ENCODE assay signal across 9 cellular contexts in genomic region chr1:109912214-109912861, GRCh38. TPM values are rescaled to one million over a fixed set of nuclear protein-coding genes. Genes with fewer than 3 reads are reported as not detected.
DNase-seq lines count a peak whose midpoint lies in the region; ATAC-seq, FAIRE-seq and TF ChIP-seq lines count a peak whose summit lies in the region.
"Had no signal": no experiment of that assay in that cellular context is flagged by ENCODE, and none has a peak within 500 bp of the region (broad histone marks: within the 10 kb centered on the region; RNA-seq: fewer than 3 reads in every experiment).

No MANE protein-coding gene starts in this region.

- peaks cover 44% of the 10 kb centered on the region for H3K4me1 ChIP-seq in DND-41 (ENCODE audit: insufficient read depth, low read length)

- H3K4me2 ChIP-seq in DND-41 (ENCODE audit: insufficient read depth, low read length): peak overlapping the region; percentile 72

- H3K4me1 Mint-ChIP-seq in activated B cell treated with CpG ODN at 0.5 μM for 24 hours: peaks cover 21% of the 10 kb centered on the region

- H3K27ac Mint-ChIP-seq in activated B cell treated with CpG ODN at 0.5 μM for 24 hours: no peak overlapping the region

- H3K79me2 ChIP-seq in DND-41 (ENCODE audit: insufficient read depth, low read length): peaks cover 40% of the 10 kb centered on the region

- H4K20me1 ChIP-seq in DND-41 (ENCODE audit: insufficient read depth, low read length): no peaks in the 10 kb centered on the region

- intact Hi-C loops in activated B cell treated with CpG ODN at 0.5 μM for 24 hours (cut with micrococcal nuclease): loop anchor here (5.0 kb wide), 2 partner anchors 35 to 365 kb away; partner anchors contain the start of gene GNAI3

- ATAC-seq in DND-41 (ENCODE audit: insufficient read depth, low read depth) (no peak), activated B cell treated with CpG ODN at 0.5 μM for 24 hours (ENCODE audit: low read depth) (no peak)

- no peak overlapping the region for H2AFZ ChIP-seq in DND-41 (ENCODE audit: low read depth, low read length)

- peaks cover 2% of the 10 kb centered on the region for H3K27me3 ChIP-seq in DND-41 (ENCODE audit: insufficient read depth, low read length, poor library complexity)

- H3K36me3 ChIP-seq in DND-41 (ENCODE audit: insufficient read depth, low read length): peaks cover 6% of the 10 kb centered on the region; the same call in 1 of the 2 replicates

- H3K36me3 Mint-ChIP-seq in activated B cell treated with CpG ODN at 0.5 μM for 24 hours (ENCODE audit: low read depth): no peaks in the 10 kb centered on the region

- FAIRE-seq in HTR-8/SVneo (lab: Jason Lieb, UNC): no peak

- H3K27ac ChIP-seq in DND-41 (ENCODE audit: low read length): peak overlapping the region; percentile 70

- no peaks in the 10 kb centered on the region for H3K9me3 Mint-ChIP-seq in activated B cell treated with CpG ODN at 0.5 μM for 24 hours

- peak overlapping the region; percentile 64 for H3K9ac ChIP-seq in DND-41 (ENCODE audit: low read depth, low read length)

- TF ChIP-seq CTCF in DND-41 (IDR thresholded peaks at IDR 0.05; ENCODE audit: borderline replicate concordance, extremely low read depth, low read length, poor library complexity, severe bottlenecking) (no peak), activated B cell treated with CpG ODN at 0.5 μM for 24 hours (IDR thresholded peaks at IDR 0.05) (no peak), foreskin fibroblast (IDR thresholded peaks at IDR 0.05; ENCODE audit: low read depth, low read length) (no peak), retinal pigment epithelial cell (conservative IDR thresholded peaks at IDR 0.05; ENCODE audit: low read depth, low read length) (no peak)

- H3K4me3 ChIP-seq in DND-41 (ENCODE audit: low read depth in 1 of 2, low read length in 2 of 2) (peak overlapping the region in 1 of 2 experiments; percentile 66; a peak in 2 of 4 replicates), foreskin fibroblast (ENCODE audit: low read depth in 1 of 2, low read length in 2 of 2) (peak overlapping the region; percentile 96 to 97), retinal pigment epithelial cell (ENCODE audit: low read length) (peak overlapping the region; percentile 80)

- peak overlapping the region; percentile 67 for H3K4me3 Mint-ChIP-seq in activated B cell treated with CpG ODN at 0.5 μM for 24 hours

- peaks cover 41% of the 10 kb centered on the region for H3K27me3 Mint-ChIP-seq in activated B cell treated with CpG ODN at 0.5 μM for 24 hours

- CTCF ChIA-PET in activated B cell treated with CpG ODN at 0.5 μM for 24 hours (lab: Charles Lee): no interaction called here

- DNase-seq in DND-41 (no peak), activated B cell treated with CpG ODN at 0.5 μM for 24 hours (no peak), foreskin fibroblast (peak in 1 of 2 donors; percentile 60), retinal pigment epithelial cell (ENCODE audit: low read depth) (no peak), DMS79 treated with DMSO at 0.1 percent for 48 hours (lab: John Stamatoyannopoulos, UW) (no peak), NCI-H2227 treated with DMSO at 0.1 percent for 48 hours (lab: John Stamatoyannopoulos, UW) (no peak), hippocampal formation (lab: John Stamatoyannopoulos, UW) (no peak), HTR-8/SVneo (ENCODE audit: insufficient read length, low spot score) (no peak)
- DNase-seq: activated CD4-positive, CD25-positive, alpha-beta regulatory T cell treated with anti-CD3 and anti-CD28 coated beads, Interleukin-2, amount 50 U/mL, for 72 hours had no signal

- POLR2A ChIA-PET in activated B cell treated with CpG ODN at 0.5 μM for 24 hours (lab: Charles Lee): interaction anchor here (0.8 kb wide), 1 partner anchor 69 kb away, joined by 3 read pairs; no protein-coding TSS in a partner anchor

- H3K9me3 ChIP-seq in DND-41 (ENCODE audit: insufficient read depth, low read length, severe bottlenecking): no peaks in the 10 kb centered on the region

RNA-seq across cellular contexts. Expression of gene CSF1, which starts 1.7 kb away (rescaled TPM):
- 1.9 and 2.0 TPM in 2 replicates for total RNA-seq in activated B cell treated with CpG ODN at 0.5 μM for 24 hours
